In genomic region chr11:12148882-12149281, GRCh38 we compare ENCODE assay signal across 17 cellular contexts. TPM values are rescaled to one million over a fixed set of nuclear protein-coding genes. Genes with fewer than 3 reads are reported as not detected.
A peak's percentile ranks its signal among the peaks of the same experiment; 100 is the strongest.
DNase-seq lines count a peak whose midpoint lies in the region; ATAC-seq and TF ChIP-seq lines count a peak whose summit lies in the region.
"Had no signal": no experiment of that assay in that cellular context is flagged by ENCODE, and none has a peak within 500 bp of the region (broad histone marks: within the 10 kb centered on the region; RNA-seq: fewer than 3 reads in every experiment).

No MANE protein-coding gene starts in this region.

- no peaks in the 10 kb centered on the region for H3K27me3 Mint-ChIP-seq in activated T-cell treated with anti-CD3 and anti-CD28 coated beads, Interleukin-2, amount 50 U/mL, for 24 hours
- H3K27me3 Mint-ChIP-seq in central memory CD8-positive, alpha-beta T cell, result no peaks in the 10 kb centered on the region

- ATAC-seq in central memory CD8-positive, alpha-beta T cell (replicated peaks; ENCODE audit: extremely low read depth, poor library complexity, severe bottlenecking), result no peak
- ATAC-seq in thoracic aorta (ENCODE audit: insufficient number of reproducible peaks, low FRiP score, low read depth), result no peak
- ATAC-seq: PC-3, SK-N-SH treated with all-trans-retinoic acid at 6 μM for 48 hours had no signal

- H3K9me3 Mint-ChIP-seq in activated T-cell treated with anti-CD3 and anti-CD28 coated beads, Interleukin-2, amount 50 U/mL, for 24 hours, result no peaks in the 10 kb centered on the region
- no peaks in the 10 kb centered on the region for H3K9me3 Mint-ChIP-seq in central memory CD8-positive, alpha-beta T cell
- H3K9me3 Mint-ChIP-seq: nephron had no signal

- peaks cover 36% of the 10 kb centered on the region for H3K36me3 Mint-ChIP-seq in activated T-cell treated with anti-CD3 and anti-CD28 coated beads, Interleukin-2, amount 50 U/mL, for 24 hours (ENCODE audit: low read depth)
- peaks cover 3% of the 10 kb centered on the region for H3K36me3 Mint-ChIP-seq in central memory CD8-positive, alpha-beta T cell (ENCODE audit: insufficient read depth)

- H3K36me3 ChIP-seq in thoracic aorta, result peaks cover 10% of the 10 kb centered on the region

- H3K27me3 ChIP-seq in thoracic aorta (replicated peaks; ENCODE audit: insufficient read depth), result no peaks in the 10 kb centered on the region
- H3K27me3 ChIP-seq: heart left ventricle had no signal

- H3K27ac Mint-ChIP-seq in activated T-cell treated with anti-CD3 and anti-CD28 coated beads, Interleukin-2, amount 50 U/mL, for 24 hours, result peak overlapping the region; percentile 97
- peak overlapping the region; percentile 7 for H3K27ac Mint-ChIP-seq in central memory CD8-positive, alpha-beta T cell (ENCODE audit: low read depth)
- H3K27ac Mint-ChIP-seq: nephron had no signal

- no peak overlapping the region for H3K4me3 ChIP-seq in thoracic aorta
- H3K4me3 ChIP-seq: heart left ventricle had no signal

- no peak overlapping the region for H3K4me3 Mint-ChIP-seq in activated T-cell treated with anti-CD3 and anti-CD28 coated beads, Interleukin-2, amount 50 U/mL, for 24 hours
- no peak overlapping the region for H3K4me3 Mint-ChIP-seq in central memory CD8-positive, alpha-beta T cell
- H3K4me3 Mint-ChIP-seq: nephron had no signal

- H3K4me1 ChIP-seq in thoracic aorta (ENCODE audit: control insufficient read depth in 1 of 2, low read depth in 2 of 2), result peaks cover 16 to 85% of the 10 kb centered on the region in 2 donors

- TF ChIP-seq CTCF in thoracic aorta (IDR thresholded peaks at IDR 0.05), result no peak

- peaks cover 82% of the 10 kb centered on the region for H3K4me1 Mint-ChIP-seq in activated T-cell treated with anti-CD3 and anti-CD28 coated beads, Interleukin-2, amount 50 U/mL, for 24 hours (ENCODE audit: low read depth)
- H3K4me1 Mint-ChIP-seq in central memory CD8-positive, alpha-beta T cell, result peaks cover 47% of the 10 kb centered on the region

- H3K27ac ChIP-seq in thoracic aorta, result peak overlapping the region; percentile 58 to 69

- H3K9me3 ChIP-seq in thoracic aorta, result no peaks in the 10 kb centered on the region
- H3K9me3 ChIP-seq: heart left ventricle had no signal

- peak; percentile 23 for DNase-seq in activated T-cell treated with anti-CD3 and anti-CD28 coated beads, Interleukin-2, amount 50 U/mL, for 24 hours
- DNase-seq in activated T-cell treated with anti-CD3 and anti-CD28 coated beads, Interleukin-2, amount 50 U/mL, for 1 hour, result no peak
- peak; percentile 1 for DNase-seq in NCI-H226
- DNase-seq in central memory CD8-positive, alpha-beta T cell (ENCODE audit: low spot score in 2 of 2), result no peak
- no peak for DNase-seq in thoracic aorta (ENCODE audit: low spot score)
- no peak for DNase-seq in UCSD-AML1 (lab: John Stamatoyannopoulos, UW; ENCODE audit: unreplicated experiment)
- no peak for DNase-seq in NCI-H446 treated with DMSO at 0.1 percent for 48 hours (lab: John Stamatoyannopoulos, UW)
- no peak for DNase-seq in NCI-H1092 treated with DMSO at 0.1 percent for 48 hours (lab: John Stamatoyannopoulos, UW)
- DNase-seq: activated CD8-positive, alpha-beta memory T cell treated with anti-CD3 and anti-CD28 coated beads, Interleukin-2, amount 50 U/mL, for 4 hours; H7; heart left ventricle; mammary epithelial cell; NCI-H2081; NCI-H526 treated with DMSO at 0.1 percent for 48 hours; PC-3 had no signal

RNA-seq across cellular contexts. Expression of gene MICAL2, which starts 38.5 kb away (rescaled TPM):
- total RNA-seq in thoracic aorta, result 100 to 1,000 TPM; 791 to 989 TPM

Comparison
In these comparisons a context has a peak if more than half of its experiments do, and no peak if none do; other contexts are left out.
1. DNase-seq: peak in activated T-cell treated with anti-CD3 and anti-CD28 coated beads, Interleukin-2, amount 50 U/mL, for 24 hours (single experiment) and NCI-H226 (single experiment); none in activated T-cell treated with anti-CD3 and anti-CD28 coated beads, Interleukin-2, amount 50 U/mL, for 1 hour (single experiment), central memory CD8-positive, alpha-beta T cell (0 of 2), thoracic aorta (single experiment), UCSD-AML1 (single experiment), NCI-H446 treated with DMSO at 0.1 percent for 48 hours (single experiment) and NCI-H1092 treated with DMSO at 0.1 percent for 48 hours (single experiment).